Comparison of ENCODE assay signal across 9 cellular contexts in genomic region chr11:11843233-11843632, GRCh38. TPM values are rescaled to one million over a fixed set of nuclear protein-coding genes. Genes with fewer than 3 reads are reported as not detected.
A peak's percentile ranks its signal among the peaks of the same experiment; 100 is the strongest.
DNase-seq lines count a peak whose midpoint lies in the region; ATAC-seq and TF ChIP-seq lines count a peak whose summit lies in the region.
"Had no signal": no experiment of that assay in that cellular context is flagged by ENCODE, and none has a peak within 500 bp of the region (broad histone marks: within the 10 kb centered on the region; RNA-seq: fewer than 3 reads in every experiment).

No MANE protein-coding gene starts in this region.

- peak overlapping the region; percentile 94 for H3K27ac ChIP-seq in Panc1 (ENCODE audit: low read length)
- H3K27ac ChIP-seq in psoas muscle, result peak overlapping the region; percentile 99

- TF ChIP-seq CTCF in Panc1 (IDR thresholded peaks at IDR 0.05) (no peak), psoas muscle (IDR thresholded peaks at IDR 0.05) (no peak)

- 0 to 1% (median 0%) methylated on average over 3 of the region's 3 CpGs for WGBS in psoas muscle, 3 donors

- H3K4me1 ChIP-seq in Panc1 (ENCODE audit: control insufficient read depth, insufficient read depth, low read length), result peaks cover 40% of the 10 kb centered on the region
- H3K4me1 ChIP-seq in psoas muscle, result peaks cover 46% of the 10 kb centered on the region

- CTCF ChIA-PET in Panc1 (lab: Charles Lee), result no interaction called here

- DNase-seq in NCI-H510A treated with DMSO at 0.1 percent for 48 hours (lab: John Stamatoyannopoulos, UW), result peak; percentile 3
- no peak for DNase-seq in NCI-H510A (lab: John Stamatoyannopoulos, UW)
- DNase-seq in Panc1 (ENCODE audit: low read depth, low spot score), result no peak
- DNase-seq in fibroblast of gingiva (ENCODE audit: low read depth), result peak; percentile 80
- no peak for DNase-seq in psoas muscle
- no peak for DNase-seq in activated T-helper 1 cell treated with anti-CD3 and anti-CD28 coated beads, Interleukin-12 subunit alpha, Interleukin-12 subunit beta, Interleukin-2, Interleukin-4 antibody, amounts not matched to agents 30 ng/mL and 10 ng/mL and 1 ng/mL, durations not matched to agents 14 hours and 24 hours and 36 hours (ENCODE audit: low spot score)
- no peak for DNase-seq in NCI-H2227 treated with DMSO at 0.1 percent for 48 hours (lab: John Stamatoyannopoulos, UW)

- TSS peak; percentile 63 for BruUV-seq in Panc1 (replicated peaks; lab: Mats Ljungman, UMichigan)

- H3K9me3 Mint-ChIP-seq in activated T-helper 1 cell treated with anti-CD3 and anti-CD28 coated beads, Interleukin-12 subunit alpha, Interleukin-12 subunit beta, Interleukin-2, Interleukin-4 antibody, amounts not matched to agents 30 ng/mL and 10 ng/mL and 1 ng/mL, durations not matched to agents 14 hours and 24 hours and 36 hours, result no peaks in the 10 kb centered on the region
- H3K9me3 Mint-ChIP-seq: activated naive CD4-positive, alpha-beta T cell treated with anti-CD3 and anti-CD28 coated beads, Interleukin-2, amount 50 U/mL, for 24 hours had no signal

- H3K27me3 ChIP-seq in Panc1 (ENCODE audit: control insufficient read depth, insufficient read depth, low read length) (no peaks in the 10 kb centered on the region), psoas muscle (ENCODE audit: insufficient read depth in 3 of 3, low read length in 2 of 3) (no peaks in the 10 kb centered on the region)

- no peak overlapping the region for H3K4me3 Mint-ChIP-seq in activated T-helper 1 cell treated with anti-CD3 and anti-CD28 coated beads, Interleukin-12 subunit alpha, Interleukin-12 subunit beta, Interleukin-2, Interleukin-4 antibody, amounts not matched to agents 30 ng/mL and 10 ng/mL and 1 ng/mL, durations not matched to agents 14 hours and 24 hours and 36 hours
- H3K4me3 Mint-ChIP-seq: activated naive CD4-positive, alpha-beta T cell treated with anti-CD3 and anti-CD28 coated beads, Interleukin-2, amount 50 U/mL, for 24 hours had no signal

- in situ Hi-C loops in Panc1 (cut with HindIII; ENCODE audit: low pct_unique_long_range_greater_than_20kb, low sequenced_read_pairs), result no loop called here

- H3K27me3 Mint-ChIP-seq in activated T-helper 1 cell treated with anti-CD3 and anti-CD28 coated beads, Interleukin-12 subunit alpha, Interleukin-12 subunit beta, Interleukin-2, Interleukin-4 antibody, amounts not matched to agents 30 ng/mL and 10 ng/mL and 1 ng/mL, durations not matched to agents 14 hours and 24 hours and 36 hours (ENCODE audit: insufficient read depth), result peaks cover 5% of the 10 kb centered on the region

- H3K36me3 Mint-ChIP-seq in activated T-helper 1 cell treated with anti-CD3 and anti-CD28 coated beads, Interleukin-12 subunit alpha, Interleukin-12 subunit beta, Interleukin-2, Interleukin-4 antibody, amounts not matched to agents 30 ng/mL and 10 ng/mL and 1 ng/mL, durations not matched to agents 14 hours and 24 hours and 36 hours (ENCODE audit: low read depth), result peaks cover 2% of the 10 kb centered on the region

- H3K36me3 ChIP-seq in Panc1 (ENCODE audit: control insufficient read depth, insufficient read depth, low read length) (no peaks in the 10 kb centered on the region; the same call in 1 of the 2 replicates), psoas muscle (ENCODE audit: insufficient read depth in 1 of 2, low read depth in 1 of 2) (no peaks in the 10 kb centered on the region)

- peaks cover 10% of the 10 kb centered on the region for H3K4me1 Mint-ChIP-seq in activated T-helper 1 cell treated with anti-CD3 and anti-CD28 coated beads, Interleukin-12 subunit alpha, Interleukin-12 subunit beta, Interleukin-2, Interleukin-4 antibody, amounts not matched to agents 30 ng/mL and 10 ng/mL and 1 ng/mL, durations not matched to agents 14 hours and 24 hours and 36 hours (ENCODE audit: low read depth)

- POLR2A ChIA-PET in Panc1 (lab: Charles Lee), result interaction anchor here (0.5 to 1.2 kb wide), 2 partner anchors 14 to 267 kb away, joined by 3 to 5 read pairs; partner anchors contain the start of gene MICAL2

- intact Hi-C loops in Panc1 (cut with micrococcal nuclease; ENCODE audit: unreplicated experiment), result loop anchor here (5.0 kb wide), 1 partner anchor 46 kb away; no protein-coding TSS in a partner anchor
- intact Hi-C loops in psoas muscle (cut with DNase I), result loop anchor here in 1 of 2 donors (10.0 kb wide), 1 partner anchor 52 kb away; no protein-coding TSS in a partner anchor
- intact Hi-C loops in activated T-helper 1 cell treated with anti-CD3 and anti-CD28 coated beads, Interleukin-12 subunit alpha, Interleukin-12 subunit beta, Interleukin-2, Interleukin-4 antibody, amounts not matched to agents 30 ng/mL and 10 ng/mL and 1 ng/mL, durations not matched to agents 14 hours and 24 hours and 36 hours (cut with micrococcal nuclease), result loop anchor here (2.0 to 10.0 kb wide), 14 partner anchors 221 to 1826 kb away; partner anchors contain the start of genes AMPD3, BMAL1, BTBD10 and CTR9

- H3K27ac Mint-ChIP-seq in activated T-helper 1 cell treated with anti-CD3 and anti-CD28 coated beads, Interleukin-12 subunit alpha, Interleukin-12 subunit beta, Interleukin-2, Interleukin-4 antibody, amounts not matched to agents 30 ng/mL and 10 ng/mL and 1 ng/mL, durations not matched to agents 14 hours and 24 hours and 36 hours, result no peak overlapping the region
- H3K27ac Mint-ChIP-seq: activated naive CD4-positive, alpha-beta T cell treated with anti-CD3 and anti-CD28 coated beads, Interleukin-2, amount 50 U/mL, for 24 hours had no signal

- H3K9me3 ChIP-seq in Panc1 (ENCODE audit: control insufficient read depth, insufficient read depth, low read depth, low read length) (no peaks in the 10 kb centered on the region), psoas muscle (no peaks in the 10 kb centered on the region)

- H3K4me3 ChIP-seq in Panc1 (ENCODE audit: low read depth in 2 of 2, low read length in 2 of 2) (peak overlapping the region; percentile 82 to 84), psoas muscle (peak overlapping the region; percentile 89)

- ATAC-seq in Panc1, result no peak
- ATAC-seq in psoas muscle, result peak in 1 of 4 donors; percentile 40
- no peak for ATAC-seq in HG03378 (IDR thresholded peaks at IDR 0.05; ENCODE audit: unreplicated experiment)

RNA-seq across cellular contexts. Expression of gene USP47, which starts 1.5 kb away (rescaled TPM):
- 39.2 TPM for total RNA-seq in Panc1 (2021; ENCODE audit: unreplicated experiment)
- 20.3 TPM for polyA plus RNA-seq in Panc1 (2012; ENCODE audit: insufficient read length)
- 100 to 1,000 TPM in 2 of 4 donors, 10 to 100 TPM in 2; 73.1 to 108 (median 90.6) TPM for total RNA-seq in psoas muscle
- polyA plus RNA-seq in psoas muscle, result 100 to 1,000 TPM in 1 of 3 donors, 10 to 100 TPM in 2; 31.3 to 132 (median 57.3) TPM
- total RNA-seq in activated T-helper 1 cell treated with anti-CD3 and anti-CD28 coated beads, Interleukin-12 subunit alpha, Interleukin-12 subunit beta, Interleukin-2, Interleukin-4 antibody, amounts not matched to agents 30 ng/mL and 10 ng/mL and 1 ng/mL, durations not matched to agents 14 hours and 24 hours and 36 hours, result 52.0 and 54.8 TPM in 2 replicates

Comparison
In these comparisons a context has a peak if more than half of its experiments do, and no peak if none do; other contexts are left out.
1. DNase-seq: peak in NCI-H510A treated with DMSO at 0.1 percent for 48 hours (single experiment) and fibroblast of gingiva (single experiment); none in NCI-H510A (single experiment), Panc1 (single experiment), psoas muscle (0 of 2), activated T-helper 1 cell treated with anti-CD3 and anti-CD28 coated beads, Interleukin-12 subunit alpha, Interleukin-12 subunit beta, Interleukin-2, Interleukin-4 antibody, amounts not matched to agents 30 ng/mL and 10 ng/mL and 1 ng/mL, durations not matched to agents 14 hours and 24 hours and 36 hours (single experiment) and NCI-H2227 treated with DMSO at 0.1 percent for 48 hours (single experiment).